In the genomic region with DNA sequence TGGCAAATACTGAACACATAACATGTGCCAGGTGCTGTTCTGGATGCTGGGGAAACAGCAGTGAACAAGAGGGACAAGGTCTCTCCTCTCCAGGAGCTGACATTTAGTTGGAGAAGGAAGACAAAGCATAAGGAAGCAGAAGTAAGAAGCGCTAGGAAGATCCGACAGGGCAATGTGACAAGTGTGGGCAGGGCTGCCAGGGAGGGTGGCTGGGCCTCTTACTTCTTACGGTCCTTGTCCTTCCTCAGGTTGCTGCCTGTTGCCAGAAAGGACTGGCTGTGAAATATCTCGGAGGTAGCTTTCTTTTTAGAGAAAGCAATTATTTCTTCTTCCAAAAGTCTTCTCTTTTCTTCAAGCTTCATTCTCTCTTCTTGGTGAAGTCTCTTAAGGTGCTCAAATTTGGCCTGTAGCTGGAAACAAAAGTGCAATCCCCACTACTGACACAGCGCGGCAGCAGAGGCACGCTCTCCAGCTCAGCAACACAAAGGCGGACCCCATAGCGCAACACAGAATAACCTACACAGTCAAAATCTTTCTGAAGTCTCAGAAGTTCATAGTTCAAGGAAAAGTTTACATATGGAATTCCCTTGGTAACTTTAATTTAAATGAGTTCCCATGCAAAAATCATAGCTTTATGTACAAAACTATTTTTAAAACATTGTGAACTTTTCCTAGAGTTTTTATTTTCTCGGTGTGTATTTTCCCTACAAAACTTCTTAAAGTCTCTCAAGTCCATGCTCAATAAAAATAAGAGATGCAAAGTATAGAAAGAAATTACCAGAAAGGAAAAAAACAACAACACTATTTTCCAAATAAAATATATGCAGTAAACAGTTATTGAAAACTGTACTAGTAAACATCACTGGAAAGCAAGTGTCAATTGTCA, we compare ENCODE assay signal across 9 cellular contexts.
A peak's percentile ranks its signal among the peaks of the same experiment; 100 is the strongest.
DNase-seq lines count a peak whose midpoint lies in the region; ATAC-seq, FAIRE-seq and TF ChIP-seq lines count a peak whose summit lies in the region.
"Had no signal": no experiment of that assay in that cellular context is flagged by ENCODE, and none has a peak within 500 bp of the region (broad histone marks: within the 10 kb centered on the region; RNA-seq: fewer than 3 reads in every experiment).

No MANE protein-coding gene starts in this region.

- H3K36me3 ChIP-seq in esophagus squamous epithelium = peaks cover 0 to 61% (median 0%) of the 10 kb centered on the region in 3 donors

- ATAC-seq in HG03432 (IDR thresholded peaks at IDR 0.05; ENCODE audit: unreplicated experiment) (peak; percentile 89), natural killer cell (peak; percentile 71 to 97 (median 78))

- H3K27me3 ChIP-seq in esophagus squamous epithelium = no peaks in the 10 kb centered on the region

- CTCF ChIA-PET in AG04449 (lab: Yijun Ruan, JAX) = interaction anchor here (0.6 to 10.0 kb wide), 40 partner anchors 12 to 692 kb away, joined by 3 to 308 read pairs (median 5); partner anchors contain the start of gene SH3RF3

- H3K4me3 Mint-ChIP-seq in natural killer cell = no peak overlapping the region
- H3K4me3 Mint-ChIP-seq: stimulated activated naive CD8-positive, alpha-beta T cell treated with anti-CD3 and anti-CD28 coated beads, Interleukin-15, Interleukin-2, amounts not matched to agents 100 ng/mL and 50 ng/mL, for 24 hours had no signal

- H3K36me3 Mint-ChIP-seq in natural killer cell = no peaks in the 10 kb centered on the region

- POLR2A ChIA-PET in AG04449 (lab: Yijun Ruan, JAX) = interaction anchor here (0.7 kb wide), 2 partner anchors 51 to 68 kb away, joined by 3 read pairs; partner anchors contain the start of gene SEPTIN10

- H3K4me3 ChIP-seq in AG04449 (ENCODE audit: low read depth, low read length) = no peak overlapping the region
- H3K4me3 ChIP-seq in esophagus squamous epithelium = no peak overlapping the region

- no peak for TF ChIP-seq POLR2A in esophagus squamous epithelium (IDR thresholded peaks at IDR 0.05)

- H3K27ac ChIP-seq in esophagus squamous epithelium = peak overlapping the region in 1 of 4 donors; percentile 32

- 22 to 30% methylated on average over 10 of the region's 10 CpGs for WGBS in esophagus squamous epithelium, 2 donors

- DNase-seq in AG04449 (ENCODE audit: low read depth, low spot score) = no peak
- DNase-seq in GM18507 (ENCODE audit: extremely low spot score, insufficient read length, low read depth) = peak; percentile 3
- peak; percentile 70 for DNase-seq in OCI-M1 (lab: John Stamatoyannopoulos, UW)
- DNase-seq in activated T-cell treated with anti-CD3 and anti-CD28 coated beads for 4 hours = peak; percentile 54
- no peak for DNase-seq in esophagus squamous epithelium (lab: John Stamatoyannopoulos, UW)
- peak; percentile 26 for DNase-seq in natural killer cell
- DNase-seq in stromal cell of bone marrow (ENCODE audit: low read depth) = peak; percentile 26

- H3K27ac Mint-ChIP-seq in natural killer cell = no peak overlapping the region
- H3K27ac Mint-ChIP-seq: stimulated activated naive CD8-positive, alpha-beta T cell treated with anti-CD3 and anti-CD28 coated beads, Interleukin-15, Interleukin-2, amounts not matched to agents 100 ng/mL and 50 ng/mL, for 24 hours had no signal

- H3K4me1 Mint-ChIP-seq in natural killer cell = no peaks in the 10 kb centered on the region

- no peaks in the 10 kb centered on the region for H3K9me3 Mint-ChIP-seq in natural killer cell
- H3K9me3 Mint-ChIP-seq: stimulated activated naive CD8-positive, alpha-beta T cell treated with anti-CD3 and anti-CD28 coated beads, Interleukin-15, Interleukin-2, amounts not matched to agents 100 ng/mL and 50 ng/mL, for 24 hours had no signal

- intact Hi-C loops in esophagus squamous epithelium (cut with DNase I) = no loop called here
- intact Hi-C loops in natural killer cell (cut with micrococcal nuclease) = no loop called here

- H3K27me3 Mint-ChIP-seq in natural killer cell (ENCODE audit: low read depth in 2 of 2) = peaks cover 11 to 12% of the 10 kb centered on the region in 2 donors
- H3K27me3 Mint-ChIP-seq: stimulated activated naive CD8-positive, alpha-beta T cell treated with anti-CD3 and anti-CD28 coated beads, Interleukin-15, Interleukin-2, amounts not matched to agents 100 ng/mL and 50 ng/mL, for 24 hours had no signal

- peaks cover 0 to 14% (median 5%) of the 10 kb centered on the region in 3 donors for H3K4me1 ChIP-seq in esophagus squamous epithelium

- TF ChIP-seq CTCF in AG04449 (IDR thresholded peaks at IDR 0.05; ENCODE audit: insufficient read depth, low read length, missing control alignments) (peak; percentile 89), esophagus squamous epithelium (IDR thresholded peaks at IDR 0.05) (peak; percentile 38 to 96 (median 89)), natural killer cell (IDR thresholded peaks at IDR 0.05) (peak; percentile 73)

- H3K9me3 ChIP-seq in esophagus squamous epithelium = no peaks in the 10 kb centered on the region

- FAIRE-seq in GM18507 (lab: Jason Lieb, UNC) = peak; percentile 88

Comparison
In these comparisons a context has a peak if more than half of its experiments do, and no peak if none do; other contexts are left out.
1. DNase-seq: peak in GM18507 (single experiment), OCI-M1 (single experiment), activated T-cell treated with anti-CD3 and anti-CD28 coated beads for 4 hours (single experiment), natural killer cell (single experiment) and stromal cell of bone marrow (single experiment); none in AG04449 (single experiment) and esophagus squamous epithelium (single experiment).
2. Peak in every context shown above with its lines, with median percentiles within 50 percentile points of each other: CTCF ChIP-seq.